Comparison of ENCODE assay signal across 20 cellular contexts in genomic region chr3:47877719-47878118, GRCh38.
A peak's percentile ranks its signal among the peaks of the same experiment; 100 is the strongest.
DNase-seq lines count a peak whose midpoint lies in the region; ATAC-seq and TF ChIP-seq lines count a peak whose summit lies in the region.
"Had no signal": no experiment of that assay in that cellular context is flagged by ENCODE, and none has a peak within 500 bp of the region (broad histone marks: within the 10 kb centered on the region; RNA-seq: fewer than 3 reads in every experiment).

No MANE protein-coding gene starts in this region.

- H3K27ac ChIP-seq in CD4-positive, alpha-beta memory T cell (ENCODE audit: low read depth, low read length), result no peak overlapping the region
- no peak overlapping the region for H3K27ac ChIP-seq in endodermal cell (ENCODE audit: low read depth, low read length)
- H3K27ac ChIP-seq in skeletal muscle tissue (ENCODE audit: low read depth, low read length), result peak overlapping the region; percentile 21
- no peak overlapping the region for H3K27ac ChIP-seq in hepatocyte
- H3K27ac ChIP-seq: upper lobe of right lung had no signal

- H3K27me3 ChIP-seq in CD4-positive, alpha-beta memory T cell (ENCODE audit: insufficient read depth, low read length), result no peaks in the 10 kb centered on the region
- H3K27me3 ChIP-seq in endodermal cell (ENCODE audit: control insufficient read depth, insufficient read depth, low read length, poor library complexity, severe bottlenecking), result no peaks in the 10 kb centered on the region
- H3K27me3 ChIP-seq in skeletal muscle tissue (ENCODE audit: control insufficient read depth in 3 of 3, insufficient read depth in 3 of 3, low read length in 3 of 3), result no peaks in the 10 kb centered on the region
- no peaks in the 10 kb centered on the region for H3K27me3 ChIP-seq in hepatocyte
- H3K27me3 ChIP-seq: upper lobe of right lung had no signal

- H3K4me1 ChIP-seq in CD4-positive, alpha-beta memory T cell (ENCODE audit: insufficient read depth, low read length), result no peaks in the 10 kb centered on the region
- H3K4me1 ChIP-seq in endodermal cell (ENCODE audit: control insufficient read depth, insufficient read depth, low read length) (peaks cover 13% of the 10 kb centered on the region), skeletal muscle tissue (ENCODE audit: control insufficient read depth in 3 of 3, insufficient read depth in 3 of 3, low read length in 3 of 3) (peaks cover 0 to 4% (median 0%) of the 10 kb centered on the region in 3 donors), hepatocyte (ENCODE audit: insufficient read depth) (no peaks in the 10 kb centered on the region)
- H3K4me1 ChIP-seq: upper lobe of right lung had no signal

- no peak overlapping the region for H2AFZ ChIP-seq in hepatocyte

- peaks cover 0 to 8% (median 2%) of the 10 kb centered on the region in 4 donors for H3K4me1 Mint-ChIP-seq in CD4-positive, alpha-beta memory T cell
- H3K4me1 Mint-ChIP-seq in HFFc6 (ENCODE audit: low read depth) (peaks cover 24% of the 10 kb centered on the region), endodermal cell (peaks cover 12% of the 10 kb centered on the region)

- DNase-seq in CD4-positive, alpha-beta memory T cell, result no peak
- no peak for DNase-seq in HFFc6
- peak; percentile 3 for DNase-seq in endodermal cell
- DNase-seq in hepatocyte (ENCODE audit: low spot score), result no peak
- no peak for DNase-seq in T-helper 9 cell
- DNase-seq: activated CD4-positive, alpha-beta memory T cell treated with anti-CD3 and anti-CD28 coated beads for 36 hours; activated CD4-positive, CD25-positive, alpha-beta regulatory T cell; activated naive CD4-positive, alpha-beta T cell treated with Interleukin-2 at 50 U/mL for 16 hours; activated T-cell treated with anti-CD3 and anti-CD28 coated beads, Interleukin-2, amount 50 U/mL, for 1 hour; NCI-H510A; NK-92 treated with Interleukin-12 subunit alpha and Interleukin-12 subunit beta, amount 100 ng/mL, for 24 hours; SK-N-SH; upper lobe of right lung had no signal

- no peaks in the 10 kb centered on the region for H3K9me3 ChIP-seq in CD4-positive, alpha-beta memory T cell (ENCODE audit: control insufficient read depth in 1 of 2, low read length in 2 of 2)
- peaks cover 7% of the 10 kb centered on the region for H3K9me3 ChIP-seq in endodermal cell (ENCODE audit: control insufficient read depth, low read length)
- H3K9me3 ChIP-seq in skeletal muscle tissue (ENCODE audit: control insufficient read depth in 3 of 3, low read length in 3 of 3), result no peaks in the 10 kb centered on the region
- H3K9me3 ChIP-seq in hepatocyte (ENCODE audit: low read depth), result no peaks in the 10 kb centered on the region
- H3K9me3 ChIP-seq: SK-N-SH, upper lobe of right lung had no signal

- no peak overlapping the region for H3K9ac ChIP-seq in endodermal cell (ENCODE audit: extremely low read depth, low read length, poor library complexity, severe bottlenecking)
- H3K9ac ChIP-seq in skeletal muscle tissue (ENCODE audit: low read depth in 1 of 3, low read length in 3 of 3), result no peak overlapping the region
- H3K9ac ChIP-seq: SK-N-SH had no signal

- peaks cover 9% of the 10 kb centered on the region for H3K36me3 ChIP-seq in CD4-positive, alpha-beta memory T cell (ENCODE audit: insufficient read depth, low read length)
- H3K36me3 ChIP-seq in endodermal cell (ENCODE audit: control insufficient read depth, insufficient read depth, low read length), result peaks cover 55% of the 10 kb centered on the region
- peaks cover 12 to 33% (median 23%) of the 10 kb centered on the region in 3 donors for H3K36me3 ChIP-seq in skeletal muscle tissue (ENCODE audit: control insufficient read depth in 3 of 3, insufficient read depth in 3 of 3, low read length in 3 of 3)
- H3K36me3 ChIP-seq in hepatocyte (replicated peaks; ENCODE audit: insufficient read depth, low read depth), result no peaks in the 10 kb centered on the region

- CTCF ChIA-PET in CD4-positive, alpha-beta memory T cell (lab: Charles Lee; ENCODE audit: partially characterized antibody), result no interaction called here

- no peak for TF ChIP-seq CTCF in HFFc6 (IDR thresholded peaks at IDR 0.05)
- no peak for TF ChIP-seq CTCF in endodermal cell (conservative IDR thresholded peaks at IDR 0.05)
- no peak for TF ChIP-seq CTCF in hepatocyte (IDR thresholded peaks at IDR 0.05; ENCODE audit: poor library complexity)

- H3K9me3 Mint-ChIP-seq in CD4-positive, alpha-beta memory T cell, result no peaks in the 10 kb centered on the region
- no peaks in the 10 kb centered on the region for H3K9me3 Mint-ChIP-seq in HFFc6
- no peaks in the 10 kb centered on the region for H3K9me3 Mint-ChIP-seq in endodermal cell
- H3K9me3 Mint-ChIP-seq: activated CD4-positive, alpha-beta memory T cell treated with anti-CD3 and anti-CD28 coated beads for 36 hours; natural killer cell treated with Interleukin-12 subunit alpha and Interleukin-12 subunit beta and Interleukin-15 and Interleukin-18, amount 100 ng/mL, for 72 hours; stimulated activated naive CD8-positive, alpha-beta T cell treated with anti-CD3 and anti-CD28 coated beads, Interleukin-15, Interleukin-2, amounts not matched to agents 100 ng/mL and 50 ng/mL, for 24 hours; T-helper 2 cell treated with Interferon-gamma antibody and Interleukin-4, amounts not matched to agents 5 μg/mL and 100 μg/mL, for 36 hours had no signal

- H4K20me1 ChIP-seq in hepatocyte (ENCODE audit: insufficient read depth, poor library complexity, severe bottlenecking), result no peaks in the 10 kb centered on the region

- H3K79me2 ChIP-seq in hepatocyte, result no peaks in the 10 kb centered on the region

- POLR2A ChIA-PET in CD4-positive, alpha-beta memory T cell (lab: Charles Lee; ENCODE audit: partially characterized antibody), result no interaction called here

- no peak for ATAC-seq in GM21528 (IDR thresholded peaks at IDR 0.05; ENCODE audit: low FRiP score, unreplicated experiment)
- ATAC-seq: natural killer cell treated with Interleukin-12 subunit alpha and Interleukin-12 subunit beta and Interleukin-15 and Interleukin-18, amount 100 ng/mL, for 72 hours; upper lobe of right lung had no signal

- intact Hi-C loops in CD4-positive, alpha-beta memory T cell (cut with micrococcal nuclease), result no loop called here

- H3K4me3 Mint-ChIP-seq in CD4-positive, alpha-beta memory T cell, result no peak overlapping the region
- H3K4me3 Mint-ChIP-seq in HFFc6 (no peak overlapping the region), endodermal cell (no peak overlapping the region)
- H3K4me3 Mint-ChIP-seq: activated CD4-positive, alpha-beta memory T cell treated with anti-CD3 and anti-CD28 coated beads for 36 hours; natural killer cell treated with Interleukin-12 subunit alpha and Interleukin-12 subunit beta and Interleukin-15 and Interleukin-18, amount 100 ng/mL, for 72 hours; stimulated activated naive CD8-positive, alpha-beta T cell treated with anti-CD3 and anti-CD28 coated beads, Interleukin-15, Interleukin-2, amounts not matched to agents 100 ng/mL and 50 ng/mL, for 24 hours; T-helper 2 cell treated with Interferon-gamma antibody and Interleukin-4, amounts not matched to agents 5 μg/mL and 100 μg/mL, for 36 hours had no signal

- H3K4me3 ChIP-seq in CD4-positive, alpha-beta memory T cell (ENCODE audit: low read length in 2 of 2), result no peak overlapping the region
- no peak overlapping the region for H3K4me3 ChIP-seq in endodermal cell (ENCODE audit: low read length)
- H3K4me3 ChIP-seq in skeletal muscle tissue (ENCODE audit: low read length in 3 of 3), result no peak overlapping the region
- H3K4me3 ChIP-seq in hepatocyte, result no peak overlapping the region
- H3K4me3 ChIP-seq: coronary artery, skin epidermis, upper lobe of right lung had no signal

- no peaks in the 10 kb centered on the region for H3K27me3 Mint-ChIP-seq in CD4-positive, alpha-beta memory T cell
- H3K27me3 Mint-ChIP-seq in HFFc6 (ENCODE audit: insufficient read depth) (peaks cover 2% of the 10 kb centered on the region), endodermal cell (ENCODE audit: insufficient read depth) (no peaks in the 10 kb centered on the region)
- H3K27me3 Mint-ChIP-seq: activated CD4-positive, alpha-beta memory T cell treated with anti-CD3 and anti-CD28 coated beads for 36 hours; natural killer cell treated with Interleukin-12 subunit alpha and Interleukin-12 subunit beta and Interleukin-15 and Interleukin-18, amount 100 ng/mL, for 72 hours; stimulated activated naive CD8-positive, alpha-beta T cell treated with anti-CD3 and anti-CD28 coated beads, Interleukin-15, Interleukin-2, amounts not matched to agents 100 ng/mL and 50 ng/mL, for 24 hours had no signal

- H3K9me2 ChIP-seq in hepatocyte (replicated peaks; ENCODE audit: insufficient read depth), result no peaks in the 10 kb centered on the region
- H3K9me2 ChIP-seq: SK-N-SH had no signal

- peak overlapping the region in 5 of 7 donors; percentile 52 to 89 (median 68) for H3K27ac Mint-ChIP-seq in CD4-positive, alpha-beta memory T cell
- H3K27ac Mint-ChIP-seq in HFFc6, result peak overlapping the region; percentile 53
- peak overlapping the region; percentile 20 for H3K27ac Mint-ChIP-seq in endodermal cell
- H3K27ac Mint-ChIP-seq: activated CD4-positive, alpha-beta memory T cell treated with anti-CD3 and anti-CD28 coated beads for 36 hours; stimulated activated naive CD8-positive, alpha-beta T cell treated with anti-CD3 and anti-CD28 coated beads, Interleukin-15, Interleukin-2, amounts not matched to agents 100 ng/mL and 50 ng/mL, for 24 hours; T-helper 2 cell treated with Interferon-gamma antibody and Interleukin-4, amounts not matched to agents 5 μg/mL and 100 μg/mL, for 36 hours had no signal

- peaks cover 16 to 20% of the 10 kb centered on the region in 2 donors for H3K36me3 Mint-ChIP-seq in CD4-positive, alpha-beta memory T cell
- peaks cover 12% of the 10 kb centered on the region for H3K36me3 Mint-ChIP-seq in HFFc6 (ENCODE audit: low read depth)
- peaks cover 32% of the 10 kb centered on the region for H3K36me3 Mint-ChIP-seq in endodermal cell (ENCODE audit: low read depth)

- no peak overlapping the region for H3K4me2 ChIP-seq in hepatocyte
- H3K4me2 ChIP-seq: SK-N-SH had no signal
